8 cellular contexts compared by ENCODE assay signal in genomic region chr10:68988530-68989316, GRCh38. TPM values are rescaled to one million over a fixed set of nuclear protein-coding genes. Genes with fewer than 3 reads are reported as not detected.
DNase-seq lines count a peak whose midpoint lies in the region; ATAC-seq and TF ChIP-seq lines count a peak whose summit lies in the region.

Gene KIFBP (plus strand): TSS chr10:68988803. CDS start chr10:68988833, 30 bp downstream.

- TF ChIP-seq POLR2A in testis (IDR thresholded peaks at IDR 0.05) = peak; percentile 81

- peaks cover 6% of the 10 kb centered on the region for H3K36me3 Mint-ChIP-seq in activated naive CD8-positive, alpha-beta T cell

- H3K4me3 Mint-ChIP-seq in activated naive CD8-positive, alpha-beta T cell = peak within 1 kb of the TSS; percentile 99

- DNase-seq in GM10266 (ENCODE audit: extremely low spot score) (peak; percentile 93), NCI-H1048 (lab: John Stamatoyannopoulos, UW) (peak; percentile 94), SKM-1 treated with dmso at 0.1 percent for 144 hours (lab: John Stamatoyannopoulos, UW; ENCODE audit: unreplicated experiment) (peak; percentile 99), glomerular visceral epithelial cell (ENCODE audit: extremely low spot score) (peak; percentile 97), omental fat pad (ENCODE audit: low spot score) (peak; percentile 91), testis (peak; percentile 99)

- peak within 1 kb of the TSS; percentile 90 to 96 for H3K4me3 ChIP-seq in testis

- no peaks in the 10 kb centered on the region for H3K27me3 Mint-ChIP-seq in activated naive CD8-positive, alpha-beta T cell

- H3K27ac Mint-ChIP-seq in activated naive CD8-positive, alpha-beta T cell = peak within 1 kb of the TSS; percentile 97

- peaks cover 30% of the 10 kb centered on the region for H3K4me1 ChIP-seq in testis

- intact Hi-C loops in testis (cut with DNase I; ENCODE audit: low total_unique reads) = no loop called here

- TF ChIP-seq CTCF in GM10266 (IDR thresholded peaks at IDR 0.05; ENCODE audit: control insufficient read depth, insufficient read depth, low read depth, missing control alignments) = peak; percentile 65
- no peak for TF ChIP-seq CTCF in omental fat pad (IDR thresholded peaks at IDR 0.05)
- TF ChIP-seq CTCF in testis (IDR thresholded peaks at IDR 0.05) = peak in 1 of 3 experiments; percentile 41

- H3K4me1 Mint-ChIP-seq in activated naive CD8-positive, alpha-beta T cell (ENCODE audit: low read depth) = peaks cover 55% of the 10 kb centered on the region

- H3K9me3 Mint-ChIP-seq in activated naive CD8-positive, alpha-beta T cell (ENCODE audit: low read depth) = no peaks in the 10 kb centered on the region

- H3K27me3 ChIP-seq in testis = no peaks in the 10 kb centered on the region

- 0% methylated on average over 29 to 56 of the region's 62 CpGs for WGBS in testis, 2 donors

- H3K9me3 ChIP-seq in testis = no peaks in the 10 kb centered on the region

- peak within 1 kb of the TSS; percentile 91 to 93 for H3K27ac ChIP-seq in testis

- ATAC-seq in HG02588 (IDR thresholded peaks at IDR 0.05; ENCODE audit: unreplicated experiment) (peak; percentile 70), omental fat pad (ENCODE audit: low FRiP score) (peak; percentile 93)

- H3K36me3 ChIP-seq in testis (ENCODE audit: low read depth, missing control alignments) = no peaks in the 10 kb centered on the region

RNA-seq across cellular contexts. Expression of gene KIFBP, which starts in this region (rescaled TPM):
- total RNA-seq in omental fat pad (10 to 100 TPM; 25.0 to 36.4 (median 34.7) TPM), testis (10 to 100 TPM; 48.3 to 58.2 TPM)
- polyA plus RNA-seq in testis (ENCODE audit: insufficient read depth, low read depth, low replicate concordance) = 38.9 TPM

Comparison
In these comparisons a context has a peak if more than half of its experiments do, and no peak if none do; other contexts are left out.
1. Peak in every context shown above with its lines: DNase-seq, ATAC-seq, H3K4me3 ChIP-seq and H3K27ac ChIP-seq.